17 cellular contexts compared by ENCODE assay signal in genomic region chr13:72463561-72463960, GRCh38.
A peak's percentile ranks its signal among the peaks of the same experiment; 100 is the strongest.
DNase-seq lines count a peak whose midpoint lies in the region; ATAC-seq and TF ChIP-seq lines count a peak whose summit lies in the region.
"Had no signal": no experiment of that assay in that cellular context is flagged by ENCODE, and none has a peak within 500 bp of the region (broad histone marks: within the 10 kb centered on the region; RNA-seq: fewer than 3 reads in every experiment).

No MANE protein-coding gene starts in this region.

- no peaks in the 10 kb centered on the region; the same call in 1 of the 2 replicates for H3K4me1 ChIP-seq in MM.1S (ENCODE audit: low read length)
- H3K4me1 ChIP-seq: Peyer's patch had no signal

- no peaks in the 10 kb centered on the region for H3K36me3 ChIP-seq in MM.1S (replicated peaks; ENCODE audit: insufficient read depth, low read length)
- H3K36me3 ChIP-seq: Peyer's patch had no signal

- ATAC-seq in HG02798 (IDR thresholded peaks at IDR 0.05; ENCODE audit: poor library complexity, unreplicated experiment): no peak
- ATAC-seq: activated T-cell treated with anti-CD3 and anti-CD28 coated beads, Interleukin-2, amount 50 U/mL, for 72 hours; stimulated activated naive B cell treated with anti-CD40 and anti-IgM and Interleukin-4, amounts not matched to agents 10 μg/mL and 1 μg/mL and 100 μg/mL, for 72 hours had no signal

- H3K27me3 ChIP-seq in MM.1S (replicated peaks; ENCODE audit: insufficient read depth, low read length): no peaks in the 10 kb centered on the region
- H3K27me3 ChIP-seq: Peyer's patch had no signal

- H3K4me3 ChIP-seq in fibroblast of mammary gland (ENCODE audit: control insufficient read depth, low read depth, low read length) (no peak overlapping the region), skeletal muscle cell (ENCODE audit: low read depth, low read length) (no peak overlapping the region), MM.1S (ENCODE audit: low read length) (no peak overlapping the region)
- H3K4me3 ChIP-seq: Peyer's patch had no signal

- peak; percentile 37 for DNase-seq in SK-N-DZ (ENCODE audit: low spot score)
- DNase-seq in fibroblast of mammary gland (ENCODE audit: low read depth): peak; percentile 5
- DNase-seq in medulla oblongata (ENCODE audit: extremely low spot score): peak; percentile 9
- DNase-seq in skeletal muscle cell (ENCODE audit: low read depth): peak; percentile 33
- DNase-seq in MM.1S: no peak
- DNase-seq in NK-92 (lab: John Stamatoyannopoulos, UW; ENCODE audit: unreplicated experiment): no peak
- DNase-seq: activated CD4-positive, alpha-beta T cell treated with anti-CD3 and anti-CD28 coated beads for 48 hours; activated T-cell treated with anti-CD3 and anti-CD28 coated beads, Interleukin-2, amount 50 U/mL, for 72 hours; hippocampal formation; IMR-90; NCI-H1105; NCI-H345; Peyer's patch; stimulated activated naive B cell treated with anti-CD40 and anti-IgM and Interleukin-4, amounts not matched to agents 10 μg/mL and 1 μg/mL and 100 μg/mL, for 72 hours; T-helper 2 cell had no signal

- no peak overlapping the region for H3K27ac ChIP-seq in MM.1S (ENCODE audit: low read length)
- H3K27ac ChIP-seq: C4-2B, Peyer's patch had no signal

- H3K9ac ChIP-seq in MM.1S (ENCODE audit: low read length): no peak overlapping the region

- TF ChIP-seq CTCF in fibroblast of mammary gland (conservative IDR thresholded peaks at IDR 0.05; ENCODE audit: control insufficient read depth, insufficient read depth, low read depth, low read length) (no peak), MM.1S (IDR thresholded peaks at IDR 0.05; ENCODE audit: low read length) (no peak)

- no peaks in the 10 kb centered on the region for H3K9me3 ChIP-seq in MM.1S (replicated peaks; ENCODE audit: insufficient read depth, low read length)
- H3K9me3 ChIP-seq: Peyer's patch had no signal

- no peaks in the 10 kb centered on the region for H3F3A ChIP-seq in MM.1S (ENCODE audit: insufficient read depth, low read length)

- H3K79me2 ChIP-seq in MM.1S (ENCODE audit: low read length): no peaks in the 10 kb centered on the region

- no peaks in the 10 kb centered on the region for H4K20me1 ChIP-seq in MM.1S (ENCODE audit: insufficient read depth, low read length)

- H2AFZ ChIP-seq in MM.1S (ENCODE audit: low read length): no peak overlapping the region

- no peak overlapping the region for H3K4me2 ChIP-seq in MM.1S (ENCODE audit: low read depth, low read length)

- H3K9me2 ChIP-seq in MM.1S (replicated peaks; ENCODE audit: insufficient read depth, low read length): no peaks in the 10 kb centered on the region

Comparison
In these comparisons a context has a peak if more than half of its experiments do, and no peak if none do; other contexts are left out.
1. DNase-seq: peak in SK-N-DZ (single experiment), fibroblast of mammary gland (single experiment), medulla oblongata (single experiment) and skeletal muscle cell (single experiment); none in MM.1S (single experiment) and NK-92 (single experiment).